ENCODE assay signal across 27 cellular contexts in genomic region chr17:50125420-50125997, GRCh38. TPM values are rescaled to one million over a fixed set of nuclear protein-coding genes. Genes with fewer than 3 reads are reported as not detected.
"Had no signal": no experiment of that assay in that cellular context is flagged by ENCODE, and none has a peak within 500 bp of the region (broad histone marks: within the 10 kb centered on the region; RNA-seq: fewer than 3 reads in every experiment).

No MANE protein-coding gene starts in this region.

- H3K36me3 ChIP-seq: left lung, neutrophil, ovary, prostate gland, thyroid gland, upper lobe of right lung had no signal

- H3K36me3 Mint-ChIP-seq: activated naive CD8-positive, alpha-beta T cell treated with anti-CD3 and anti-CD28 coated beads, Interleukin-2, amount 10 ng/mL, durations not matched to agents 7 days and 5 days; immature natural killer cell; natural killer cell had no signal

- H3K27ac Mint-ChIP-seq: activated CD4-positive, alpha-beta memory T cell treated with anti-CD3 and anti-CD28 coated beads, Interleukin-2, amount 10 ng/mL, durations not matched to agents 7 days and 5 days; activated CD4-positive, alpha-beta T cell treated with anti-CD3 and anti-CD28 coated beads, Interleukin-2, amount 10 ng/mL, durations not matched to agents 24 days and 14 days; activated naive CD4-positive, alpha-beta T cell treated with anti-CD3 and anti-CD28 coated beads for 36 hours; activated naive CD8-positive, alpha-beta T cell treated with anti-CD3 and anti-CD28 coated beads, Interleukin-2, amount 10 ng/mL, durations not matched to agents 7 days and 5 days; activated T-cell treated with anti-CD3 and anti-CD28 coated beads, Interleukin-2, amount 50 U/mL, for 72 hours; dendritic cell treated with granulocyte-macrophage colony-stimulating factor and Interleukin-4, amounts not matched to agents 40 ng/mL and 50 ng/mL, for 4 days; immature natural killer cell; natural killer cell had no signal

- H3K4me3 Mint-ChIP-seq: activated CD4-positive, alpha-beta memory T cell treated with anti-CD3 and anti-CD28 coated beads, Interleukin-2, amount 10 ng/mL, durations not matched to agents 7 days and 5 days; activated CD4-positive, alpha-beta T cell treated with anti-CD3 and anti-CD28 coated beads, Interleukin-2, amount 10 ng/mL, durations not matched to agents 24 days and 14 days; activated naive CD4-positive, alpha-beta T cell treated with anti-CD3 and anti-CD28 coated beads for 36 hours; activated naive CD8-positive, alpha-beta T cell treated with anti-CD3 and anti-CD28 coated beads, Interleukin-2, amount 10 ng/mL, durations not matched to agents 7 days and 5 days; activated T-cell treated with anti-CD3 and anti-CD28 coated beads, Interleukin-2, amount 50 U/mL, for 72 hours; dendritic cell treated with granulocyte-macrophage colony-stimulating factor and Interleukin-4, amounts not matched to agents 40 ng/mL and 50 ng/mL, for 4 days; immature natural killer cell; natural killer cell had no signal

- ATAC-seq: activated CD4-positive, CD25-positive, alpha-beta regulatory T cell treated with anti-CD3 and anti-CD28 coated beads, Interleukin-2, amount 50 U/mL, for 24 hours; activated T-cell treated with anti-CD3 and anti-CD28 coated beads, Interleukin-2, amount 50 U/mL, for 72 hours; left lung; natural killer cell; right cardiac atrium; stimulated activated naive CD8-positive, alpha-beta T cell treated with anti-CD3 and anti-CD28 coated beads, Interleukin-15, Interleukin-2, amounts not matched to agents 100 U/mL and 50 U/mL, for 24 hours; upper lobe of right lung had no signal

- H3K9me3 Mint-ChIP-seq: activated CD4-positive, alpha-beta memory T cell treated with anti-CD3 and anti-CD28 coated beads, Interleukin-2, amount 10 ng/mL, durations not matched to agents 7 days and 5 days; activated CD4-positive, alpha-beta T cell treated with anti-CD3 and anti-CD28 coated beads, Interleukin-2, amount 10 ng/mL, durations not matched to agents 24 days and 14 days; activated naive CD4-positive, alpha-beta T cell treated with anti-CD3 and anti-CD28 coated beads for 36 hours; activated naive CD8-positive, alpha-beta T cell treated with anti-CD3 and anti-CD28 coated beads, Interleukin-2, amount 10 ng/mL, durations not matched to agents 7 days and 5 days; activated T-cell treated with anti-CD3 and anti-CD28 coated beads, Interleukin-2, amount 50 U/mL, for 72 hours; dendritic cell treated with granulocyte-macrophage colony-stimulating factor and Interleukin-4, amounts not matched to agents 40 ng/mL and 50 ng/mL, for 4 days; immature natural killer cell; natural killer cell had no signal

- H3K4me3 ChIP-seq: hepatocyte, left lung, ovary, prostate gland, thyroid gland, upper lobe of right lung had no signal

- H3K27ac ChIP-seq: hepatocyte, left lung, neutrophil, ovary, prostate gland, thyroid gland, upper lobe of right lung had no signal

- H3K79me2 ChIP-seq: hepatocyte had no signal

- H3K4me2 ChIP-seq: hepatocyte had no signal

- H2AFZ ChIP-seq: hepatocyte had no signal

- H3K4me1 ChIP-seq: prostate gland had no signal

- DNase-seq: activated CD4-positive, alpha-beta memory T cell treated with anti-CD3 and anti-CD28 coated beads, Interleukin-2, amount 10 ng/mL, durations not matched to agents 7 days and 5 days; activated CD4-positive, alpha-beta T cell treated with anti-CD3 and anti-CD28 coated beads, Interleukin-2, amount 10 ng/mL, durations not matched to agents 24 days and 14 days; activated effector memory CD4-positive, alpha-beta T cell treated with Interleukin-2 at 50 U/mL for 16 hours; activated naive CD4-positive, alpha-beta T cell treated with anti-CD3 and anti-CD28 coated beads for 36 hours; activated naive CD8-positive, alpha-beta T cell treated with anti-CD3 and anti-CD28 coated beads, Interleukin-2, amount 10 ng/mL, durations not matched to agents 7 days and 5 days; activated T-cell treated with anti-CD3 and anti-CD28 coated beads, Interleukin-2, amount 50 U/mL, for 72 hours; effector CD8-positive, alpha-beta T cell; foreskin melanocyte; immature natural killer cell; kidney glomerular epithelial cell; left lung; mammary epithelial cell; midbrain; natural killer cell; ovary; stimulated activated CD4-positive, alpha-beta T cell treated with anti-CD3 and anti-CD28 coated beads, Interleukin-12 subunit alpha, Interleukin-12 subunit beta, amount 100 ng/mL, for 4 hours; stimulated activated CD4-positive, alpha-beta T cell treated with anti-CD3 and anti-CD28 coated beads, Interleukin-4, amount 100 ng/mL, for 4 hours; stimulated activated naive CD8-positive, alpha-beta T cell treated with anti-CD3 and anti-CD28 coated beads, Interleukin-15, Interleukin-2, amounts not matched to agents 100 U/mL and 50 U/mL, for 24 hours; T-helper 2 cell; thyroid gland; upper lobe of right lung had no signal

- H3K27me3 ChIP-seq: ovary had no signal

- H3K9me3 ChIP-seq: left lung, neutrophil, ovary, prostate gland, thyroid gland, upper lobe of right lung had no signal

RNA-seq across cellular contexts. Expression of gene SGCA, which starts 40.3 kb away (rescaled TPM):
- total RNA-seq: activated naive CD8-positive, alpha-beta T cell treated with anti-CD3 and anti-CD28 coated beads, Interleukin-2, amount 10 ng/mL, durations not matched to agents 7 days and 5 days; mammary epithelial cell; natural killer cell had no signal
- polyA plus RNA-seq: immature natural killer cell, mammary epithelial cell had no signal
